Comparison of ENCODE assay signal across 11 cellular contexts in the genomic region with DNA sequence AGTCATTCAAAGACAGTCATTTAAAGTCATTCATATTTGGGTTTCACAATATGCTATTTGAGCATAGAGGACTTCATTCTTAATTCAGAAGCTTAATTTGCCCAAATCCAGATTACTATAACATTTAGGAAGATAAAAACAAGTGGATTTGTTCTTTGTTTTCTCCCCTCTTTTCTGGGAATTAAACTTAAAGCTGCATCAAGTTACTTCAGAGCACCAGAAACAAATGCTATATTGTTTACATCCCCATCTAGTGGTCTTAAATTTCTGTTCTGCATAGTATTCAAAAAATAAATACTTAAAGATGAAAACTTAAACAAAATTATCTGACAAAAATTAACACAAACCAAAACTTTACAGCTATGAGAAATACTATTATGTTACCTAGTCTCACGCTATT. TPM values are rescaled to one million over a fixed set of nuclear protein-coding genes. Genes with fewer than 3 reads are reported as not detected.
DNase-seq lines count a peak whose midpoint lies in the region; ATAC-seq and TF ChIP-seq lines count a peak whose summit lies in the region.
"Had no signal": no experiment of that assay in that cellular context is flagged by ENCODE, and none has a peak within 500 bp of the region (broad histone marks: within the 10 kb centered on the region; RNA-seq: fewer than 3 reads in every experiment).

No MANE protein-coding gene starts in this region.

- H3K9me3 Mint-ChIP-seq in type B pancreatic cell = no peaks in the 10 kb centered on the region
- H3K9me3 Mint-ChIP-seq in endothelial cell (ENCODE audit: unreplicated experiment) = no peaks in the 10 kb centered on the region

- H3K27ac Mint-ChIP-seq in type B pancreatic cell = no peak overlapping the region
- no peak overlapping the region for H3K27ac Mint-ChIP-seq in endothelial cell (ENCODE audit: unreplicated experiment)

- H3K36me3 Mint-ChIP-seq in type B pancreatic cell (no peaks in the 10 kb centered on the region), endothelial cell (ENCODE audit: low read depth, unreplicated experiment) (no peaks in the 10 kb centered on the region)

- H2AFZ ChIP-seq in fibroblast of lung (ENCODE audit: low read length) = no peak overlapping the region

- H3K4me3 ChIP-seq in cardiac muscle cell = no peak overlapping the region
- no peak overlapping the region for H3K4me3 ChIP-seq in fibroblast of lung (replicated peaks in 1 of 4; ENCODE audit: control extremely low read depth in 1 of 4, insufficient read depth in 1 of 4, low read depth in 3 of 4, low read length in 4 of 4)
- H3K4me3 ChIP-seq: skin epidermis, stomach had no signal

- H3K4me2 ChIP-seq in fibroblast of lung (ENCODE audit: extremely low read depth, insufficient read depth, low read length) = no peak overlapping the region

- H3K27me3 ChIP-seq in cardiac muscle cell (no peaks in the 10 kb centered on the region), fibroblast of lung (ENCODE audit: control insufficient read depth, insufficient read depth, low read length) (no peaks in the 10 kb centered on the region)
- H3K27me3 ChIP-seq: stomach had no signal

- H3K4me1 Mint-ChIP-seq in type B pancreatic cell (ENCODE audit: unreplicated experiment) (peaks cover under 1% of the 10 kb centered on the region), endothelial cell (ENCODE audit: unreplicated experiment) (no peaks in the 10 kb centered on the region)

- H3K27ac ChIP-seq in cardiac muscle cell = no peak overlapping the region
- H3K27ac ChIP-seq in fibroblast of lung (ENCODE audit: insufficient read depth, low read length) = no peak overlapping the region
- H3K27ac ChIP-seq: skin epidermis, stomach had no signal

- H3K36me3 ChIP-seq in cardiac muscle cell = no peaks in the 10 kb centered on the region
- H3K36me3 ChIP-seq in fibroblast of lung (ENCODE audit: control insufficient read depth, insufficient read depth, low read length) = no peaks in the 10 kb centered on the region
- H3K36me3 ChIP-seq: stomach had no signal

- H3K9me3 ChIP-seq in cardiac muscle cell (ENCODE audit: low read depth) (no peaks in the 10 kb centered on the region), fibroblast of lung (ENCODE audit: control insufficient read depth, insufficient read depth, low read depth, low read length) (no peaks in the 10 kb centered on the region)
- H3K9me3 ChIP-seq: stomach had no signal

- no peak for ATAC-seq in left ventricle myocardium superior

- intact Hi-C loops in left ventricle myocardium superior (cut with micrococcal nuclease) = no loop called here

- H3K9ac ChIP-seq in fibroblast of lung (ENCODE audit: insufficient read depth, low read length) = no peak overlapping the region

- no peaks in the 10 kb centered on the region for H4K20me1 ChIP-seq in fibroblast of lung (ENCODE audit: control insufficient read depth, extremely low read depth, insufficient read depth, low read length)

- H3K4me3 Mint-ChIP-seq in type B pancreatic cell (no peak overlapping the region), endothelial cell (ENCODE audit: unreplicated experiment) (no peak overlapping the region)

- DNase-seq in cardiac muscle cell (ENCODE audit: low read depth in 1 of 2, low spot score in 1 of 2) (peak in 1 of 2 donors; percentile 40), left ventricle myocardium superior (no peak), RKO (ENCODE audit: low spot score) (peak; percentile 50), fibroblast of lung (ENCODE audit: low read depth in 2 of 2) (peak; percentile 22 to 64), type B pancreatic cell (ENCODE audit: extremely low spot score, unreplicated experiment) (no peak), SKM-1 treated with dmso at 0.1 percent for 144 hours (lab: John Stamatoyannopoulos, UW; ENCODE audit: unreplicated experiment) (no peak), endothelial cell (ENCODE audit: low spot score) (no peak), NCI-H82 (lab: John Stamatoyannopoulos, UW) (no peak)
- DNase-seq: NCI-H524, stomach had no signal

- H3K4me1 ChIP-seq in cardiac muscle cell (ENCODE audit: low read depth) = no peaks in the 10 kb centered on the region
- no peaks in the 10 kb centered on the region for H3K4me1 ChIP-seq in fibroblast of lung (ENCODE audit: control insufficient read depth, extremely low read depth, insufficient read depth, low read length)
- H3K4me1 ChIP-seq: stomach had no signal

- peak; percentile 41 for TF ChIP-seq CTCF in cardiac muscle cell (IDR thresholded peaks at IDR 0.05; ENCODE audit: low read depth, low read length)
- TF ChIP-seq CTCF in fibroblast of lung (conservative IDR thresholded peaks at IDR 0.05 in 1 of 2, IDR thresholded peaks at IDR 0.05 in 1 of 2; ENCODE audit: low read depth in 1 of 2, low read length in 2 of 2) = peak in 1 of 2 donors; percentile 41
- TF ChIP-seq CTCF in type B pancreatic cell (conservative IDR thresholded peaks at IDR 0.05) = peak; percentile 52
- no peak for TF ChIP-seq CTCF in endothelial cell (IDR thresholded peaks at IDR 0.05; ENCODE audit: unreplicated experiment)

- no peaks in the 10 kb centered on the region for H3K79me2 ChIP-seq in fibroblast of lung (ENCODE audit: control insufficient read depth, insufficient read depth, low read length)

- no peaks in the 10 kb centered on the region for H3K27me3 Mint-ChIP-seq in type B pancreatic cell
- no peaks in the 10 kb centered on the region for H3K27me3 Mint-ChIP-seq in endothelial cell (ENCODE audit: unreplicated experiment)

RNA-seq across cellular contexts. Expression of gene MARCHF7, which starts 34.7 kb away (rescaled TPM):
- 112 and 155 TPM in 2 replicates for total RNA-seq in cardiac muscle cell
- 118 and 196 TPM in 2 replicates for polyA plus RNA-seq in cardiac muscle cell
- total RNA-seq in left ventricle myocardium superior = 85.2 TPM
- 90.1 and 97.1 TPM in 2 replicates for total RNA-seq in fibroblast of lung
- 60.4 and 65.6 TPM in 2 replicates for polyA plus RNA-seq in fibroblast of lung
- 50.7 and 52.6 TPM in 2 replicates for polyA plus RNA-seq in fibroblast of lung (2012)
- polyA minus RNA-seq in fibroblast of lung (ENCODE audit: low replicate concordance) = 5.3 and 7.3 TPM in 2 replicates
- 96.1 and 104 TPM in 2 replicates for total RNA-seq in type B pancreatic cell (ENCODE audit: low replicate concordance)
- total RNA-seq in endothelial cell (ENCODE audit: unreplicated experiment) = 101 TPM

Comparison
In these comparisons a context has a peak if more than half of its experiments do, and no peak if none do; other contexts are left out.
1. DNase-seq: peak in RKO (single experiment) and fibroblast of lung (2 of 2); none in left ventricle myocardium superior (single experiment), type B pancreatic cell (single experiment), SKM-1 treated with dmso at 0.1 percent for 144 hours (single experiment), endothelial cell (single experiment) and NCI-H82 (single experiment).